ENCODE assay signal across 25 cellular contexts in the genomic region with DNA sequence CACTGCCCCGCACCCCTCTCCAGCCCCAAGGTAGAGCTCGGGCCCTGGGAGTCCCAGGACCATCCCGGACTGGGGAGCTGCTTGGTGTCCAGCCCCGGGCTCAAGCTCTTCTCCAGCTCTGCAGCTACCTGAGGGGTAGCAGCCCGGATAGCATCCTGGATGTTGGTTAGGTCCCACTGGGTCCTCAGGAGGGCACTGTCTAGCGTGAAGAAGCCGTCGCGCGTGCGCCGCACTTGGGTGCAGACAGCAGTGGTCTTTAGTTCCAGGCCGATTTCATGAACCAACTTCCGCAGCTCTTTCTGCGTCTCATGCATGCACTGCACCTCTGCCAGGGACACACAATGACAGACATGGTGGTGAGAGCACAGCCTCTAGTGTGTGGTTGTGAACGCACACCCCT.
"Had no signal": no experiment of that assay in that cellular context is flagged by ENCODE, and none has a peak within 500 bp of the region (broad histone marks: within the 10 kb centered on the region; RNA-seq: fewer than 3 reads in every experiment).

No MANE protein-coding gene starts in this region.

- H3K27me3 ChIP-seq: pancreas, right lobe of liver, stomach, testis, thyroid gland, transverse colon, upper lobe of left lung, vagina had no signal

- H3K4me1 ChIP-seq: lower lobe of right lung, pancreas, prostate gland, thyroid gland, transverse colon, vagina had no signal

- H3K27ac ChIP-seq: lower lobe of right lung, pancreas, prostate gland, skin epidermis, testis, thyroid gland, transverse colon, upper lobe of left lung, vagina had no signal

- H3K4me3 ChIP-seq: lower lobe of right lung, pancreas, prostate gland, right lobe of liver, skin epidermis, stomach, testis, thyroid gland, transverse colon, upper lobe of left lung, vagina had no signal

- ATAC-seq: lower lobe of right lung; naive thymus-derived CD8-positive, alpha-beta T cell; pancreas; stimulated activated naive B cell treated with anti-CD40 and anti-IgM and Interleukin-4, amounts not matched to agents 10 μg/mL and 1 μg/mL and 100 μg/mL, for 72 hours; stimulated activated naive CD8-positive, alpha-beta T cell treated with anti-CD3 and anti-CD28 coated beads, Interleukin-15, Interleukin-2, amounts not matched to agents 100 U/mL and 50 U/mL, for 24 hours had no signal

- H3K9me3 ChIP-seq: lower lobe of right lung, pancreas, prostate gland, right lobe of liver, stomach, testis, thyroid gland, transverse colon, upper lobe of left lung, vagina had no signal

- DNase-seq: hypothalamus; immature natural killer cell; lower lobe of right lung; mammary epithelial cell; mesenchymal stem cell; naive thymus-derived CD8-positive, alpha-beta T cell; nucleus accumbens; pancreas; posterior cingulate gyrus; retina; right lobe of liver; stimulated activated CD4-positive, alpha-beta T cell treated with anti-CD3 and anti-CD28 coated beads, Interleukin-12 subunit alpha, Interleukin-12 subunit beta, amount 100 ng/mL, for 4 hours; stimulated activated CD4-positive, alpha-beta T cell treated with anti-CD3 and anti-CD28 coated beads, Interleukin-15, amount 100 ng/mL, for 24 hours; stimulated activated CD4-positive, alpha-beta T cell treated with anti-CD3 and anti-CD28 coated beads, Interleukin-2, amount 100 ng/mL, for 24 hours; stimulated activated CD4-positive, alpha-beta T cell treated with anti-CD3 and anti-CD28 coated beads, Interleukin-4, amount 100 ng/mL, for 1 hour; stimulated activated naive B cell treated with anti-CD40 and anti-IgM and Interleukin-4, amounts not matched to agents 10 μg/mL and 1 μg/mL and 100 μg/mL, for 72 hours; stimulated activated naive CD8-positive, alpha-beta T cell treated with anti-CD3 and anti-CD28 coated beads, Interleukin-15, Interleukin-2, amounts not matched to agents 100 U/mL and 50 U/mL, for 24 hours; stomach; testis; thyroid gland; transverse colon had no signal
